Comparison of ENCODE assay signal across 8 cellular contexts in the genomic region with DNA sequence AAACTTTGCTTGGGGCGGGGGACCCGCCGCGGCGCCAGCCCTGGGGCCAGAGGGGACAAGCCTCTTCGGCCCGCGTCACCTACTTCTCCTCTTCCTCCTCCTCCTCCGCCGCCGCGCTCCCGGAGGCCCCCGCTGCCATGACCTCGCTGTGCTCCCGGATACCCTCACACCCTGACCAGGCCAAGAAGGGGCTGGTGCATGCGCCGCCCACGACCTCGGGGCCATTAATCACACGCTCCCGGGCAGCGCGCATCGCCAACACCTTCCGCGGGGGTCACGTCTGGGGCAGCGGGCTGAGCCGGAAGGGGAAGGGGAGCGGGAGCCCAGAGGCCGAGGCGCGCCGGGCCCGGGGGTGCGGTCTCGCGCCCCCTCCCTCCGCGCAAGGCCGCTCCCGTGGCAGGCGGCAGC. TPM values are rescaled to one million over a fixed set of nuclear protein-coding genes. Genes with fewer than 3 reads are reported as not detected.
DNase-seq lines count a peak whose midpoint lies in the region; ATAC-seq and TF ChIP-seq lines count a peak whose summit lies in the region.

No MANE protein-coding gene starts in this region.

- intact Hi-C loops in activated CD4-positive, alpha-beta T cell treated with anti-CD3 and anti-CD28 coated beads for 36 hours (cut with DNase I, micrococcal nuclease): loop anchor here in 1 of 2 experiments (2.0 to 10.0 kb wide), 3 partner anchors 238 to 706 kb away; no protein-coding TSS in a partner anchor

- CTCF ChIA-PET in activated CD4-positive, alpha-beta T cell treated with anti-CD3 and anti-CD28 coated beads for 36 hours (lab: Charles Lee): no interaction called here
- CTCF ChIA-PET in WTC11 (lab: Charles Lee): no interaction called here

- H3K27ac ChIP-seq in cardiac muscle cell: no peak overlapping the region

- peak; percentile 13 for ATAC-seq in activated CD4-positive, alpha-beta T cell treated with anti-CD3 and anti-CD28 coated beads for 36 hours
- ATAC-seq in HG02870 (IDR thresholded peaks at IDR 0.05; ENCODE audit: unreplicated experiment): peak; percentile 36
- ATAC-seq in WTC11: peak; percentile 47

- H3K9me3 ChIP-seq in cardiac muscle cell (ENCODE audit: low read depth): no peaks in the 10 kb centered on the region

- TF ChIP-seq CTCF in WTC11 (IDR thresholded peaks at IDR 0.05) (no peak), cardiac muscle cell (IDR thresholded peaks at IDR 0.05; ENCODE audit: low read depth, low read length) (no peak)

- no peaks in the 10 kb centered on the region for H3K4me1 ChIP-seq in cardiac muscle cell (ENCODE audit: low read depth)

- H3K4me3 ChIP-seq in cardiac muscle cell: peak overlapping the region; percentile 36

- no peak overlapping the region for H3K27ac Mint-ChIP-seq in activated CD4-positive, alpha-beta T cell treated with anti-CD3 and anti-CD28 coated beads for 36 hours
- no peak overlapping the region for H3K27ac Mint-ChIP-seq in WTC11

- no peaks in the 10 kb centered on the region for H3K36me3 ChIP-seq in cardiac muscle cell

- H3K9me3 Mint-ChIP-seq in activated CD4-positive, alpha-beta T cell treated with anti-CD3 and anti-CD28 coated beads for 36 hours (ENCODE audit: low read depth): no peaks in the 10 kb centered on the region
- H3K9me3 Mint-ChIP-seq in WTC11: no peaks in the 10 kb centered on the region

- H3K4me1 Mint-ChIP-seq in activated CD4-positive, alpha-beta T cell treated with anti-CD3 and anti-CD28 coated beads for 36 hours: peaks cover 11% of the 10 kb centered on the region
- H3K4me1 Mint-ChIP-seq in WTC11: peaks cover 16% of the 10 kb centered on the region

- no peaks in the 10 kb centered on the region for H3K36me3 Mint-ChIP-seq in activated CD4-positive, alpha-beta T cell treated with anti-CD3 and anti-CD28 coated beads for 36 hours (ENCODE audit: low read depth)
- no peaks in the 10 kb centered on the region for H3K36me3 Mint-ChIP-seq in WTC11

- H3K27me3 Mint-ChIP-seq in activated CD4-positive, alpha-beta T cell treated with anti-CD3 and anti-CD28 coated beads for 36 hours: peaks cover 56% of the 10 kb centered on the region
- peaks cover 65% of the 10 kb centered on the region for H3K27me3 Mint-ChIP-seq in WTC11 (ENCODE audit: low read depth)

- H3K27me3 ChIP-seq in cardiac muscle cell: peaks cover 84% of the 10 kb centered on the region

- peak overlapping the region; percentile 56 for H3K4me3 Mint-ChIP-seq in activated CD4-positive, alpha-beta T cell treated with anti-CD3 and anti-CD28 coated beads for 36 hours
- peak overlapping the region; percentile 78 for H3K4me3 Mint-ChIP-seq in WTC11

- POLR2A ChIA-PET in activated CD4-positive, alpha-beta T cell treated with anti-CD3 and anti-CD28 coated beads for 36 hours (lab: Charles Lee): no interaction called here
- POLR2A ChIA-PET in WTC11 (lab: Charles Lee): no interaction called here

- DNase-seq in activated CD4-positive, alpha-beta T cell treated with anti-CD3 and anti-CD28 coated beads for 36 hours: no peak
- DNase-seq in activated CD4-positive, alpha-beta T cell treated with anti-CD3 and anti-CD28 coated beads for 1 hour: no peak
- DNase-seq in WTC11 (ENCODE audit: low spot score): peak; percentile 56
- DNase-seq in cardiac muscle cell (ENCODE audit: low read depth in 1 of 2, low spot score in 1 of 2): peak in 1 of 2 donors; percentile 32
- peak; percentile 93 for DNase-seq in retina
- no peak for DNase-seq in NCI-H2107 (lab: John Stamatoyannopoulos, UW)
- no peak for DNase-seq in OCI-M2 (lab: John Stamatoyannopoulos, UW; ENCODE audit: unreplicated experiment)

TF ChIP-seq in WTC11, 78 proteins besides CTCF, POLR2A, EP300 and RAD21:
- TF ChIP-seq TP53 (CRISPR knock-in tag; IDR thresholded peaks at IDR 0.05) (0 out of 2 replicates have a peak, but pooled peaks have one; percentile 24), MYBL2 (CRISPR knock-in tag; IDR thresholded peaks at IDR 0.05) (peak; percentile 21; the same call in 1 of the 2 replicates), ZNF219 (CRISPR knock-in tag; IDR thresholded peaks at IDR 0.05; ENCODE audit: borderline replicate concordance) (0 out of 2 replicates have a peak, but pooled peaks have one; percentile 13), FOXK1 (CRISPR knock-in tag; IDR thresholded peaks at IDR 0.05) (peak; percentile 12; the same call in 1 of the 2 replicates), ZNF416 (CRISPR knock-in tag; IDR thresholded peaks at IDR 0.05) (no peak), RELA (CRISPR knock-in tag; IDR thresholded peaks at IDR 0.05; ENCODE audit: borderline replicate concordance) (0 out of 2 replicates have a peak, but pooled peaks have one; percentile 5)
- TF ChIP-seq, protein P1, sequence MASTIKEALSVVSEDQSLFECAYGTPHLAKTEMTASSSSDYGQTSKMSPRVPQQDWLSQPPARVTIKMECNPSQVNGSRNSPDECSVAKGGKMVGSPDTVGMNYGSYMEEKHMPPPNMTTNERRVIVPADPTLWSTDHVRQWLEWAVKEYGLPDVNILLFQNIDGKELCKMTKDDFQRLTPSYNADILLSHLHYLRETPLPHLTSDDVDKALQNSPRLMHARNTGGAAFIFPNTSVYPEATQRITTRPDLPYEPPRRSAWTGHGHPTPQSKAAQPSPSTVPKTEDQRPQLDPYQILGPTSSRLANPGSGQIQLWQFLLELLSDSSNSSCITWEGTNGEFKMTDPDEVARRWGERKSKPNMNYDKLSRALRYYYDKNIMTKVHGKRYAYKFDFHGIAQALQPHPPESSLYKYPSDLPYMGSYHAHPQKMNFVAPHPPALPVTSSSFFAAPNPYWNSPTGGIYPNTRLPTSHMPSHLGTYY (CRISPR knock-in tag; IDR thresholded peaks at IDR 0.05): no peak
- TF ChIP-seq, protein P2, sequence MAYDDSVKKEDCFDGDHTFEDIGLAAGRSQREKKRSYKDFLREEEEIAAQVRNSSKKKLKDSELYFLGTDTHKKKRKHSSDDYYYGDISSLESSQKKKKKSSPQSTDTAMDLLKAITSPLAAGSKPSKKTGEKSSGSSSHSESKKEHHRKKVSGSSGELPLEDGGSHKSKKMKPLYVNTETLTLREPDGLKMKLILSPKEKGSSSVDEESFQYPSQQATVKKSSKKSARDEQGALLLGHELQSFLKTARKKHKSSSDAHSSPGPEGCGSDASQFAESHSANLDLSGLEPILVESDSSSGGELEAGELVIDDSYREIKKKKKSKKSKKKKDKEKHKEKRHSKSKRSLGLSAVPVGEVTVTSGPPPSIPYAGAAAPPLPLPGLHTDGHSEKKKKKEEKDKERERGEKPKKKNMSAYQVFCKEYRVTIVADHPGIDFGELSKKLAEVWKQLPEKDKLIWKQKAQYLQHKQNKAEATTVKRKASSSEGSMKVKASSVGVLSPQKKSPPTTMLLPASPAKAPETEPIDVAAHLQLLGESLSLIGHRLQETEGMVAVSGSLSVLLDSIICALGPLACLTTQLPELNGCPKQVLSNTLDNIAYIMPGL (CRISPR knock-in tag; IDR thresholded peaks at IDR 0.05): peak; percentile 73

RNA-seq across cellular contexts. Expression of gene CNR1, which starts 0.3 kb away (rescaled TPM):
- not detected for total RNA-seq in activated CD4-positive, alpha-beta T cell treated with anti-CD3 and anti-CD28 coated beads for 36 hours
- total RNA-seq in WTC11 (2021) (0.23 to 0.48 TPM (median 0.25 TPM) in 3 replicates), cardiac muscle cell (0.28 and 0.39 TPM in 2 replicates)
- 0.69 and 0.97 TPM in 2 replicates for polyA plus RNA-seq in cardiac muscle cell

Comparison
In these comparisons a context has a peak if more than half of its experiments do, and no peak if none do; other contexts are left out.
1. DNase-seq: peak in WTC11 (single experiment) and retina (single experiment); none in activated CD4-positive, alpha-beta T cell treated with anti-CD3 and anti-CD28 coated beads for 36 hours (single experiment), activated CD4-positive, alpha-beta T cell treated with anti-CD3 and anti-CD28 coated beads for 1 hour (single experiment), NCI-H2107 (single experiment) and OCI-M2 (single experiment).
2. Peak in every context shown above with its lines, with median percentiles within 50 percentile points of each other: ATAC-seq.